ENCODE assay signal across 32 cellular contexts in genomic region chr6:84675651-84676050, GRCh38.
"Had no signal": no experiment of that assay in that cellular context is flagged by ENCODE, and none has a peak within 500 bp of the region (broad histone marks: within the 10 kb centered on the region; RNA-seq: fewer than 3 reads in every experiment).

No MANE protein-coding gene starts in this region.

- H3K4me3 ChIP-seq: adrenal gland, body of pancreas, breast epithelium had no signal

- H3K9me3 ChIP-seq: adrenal gland, body of pancreas, breast epithelium had no signal

- H3K4me1 ChIP-seq: adrenal gland, body of pancreas, breast epithelium had no signal

- DNase-seq: activated B cell treated with CpG ODN at 0.5 μM for 24 hours; activated CD4-positive, alpha-beta memory T cell treated with anti-CD3 and anti-CD28 coated beads for 36 hours; activated CD4-positive, alpha-beta T cell treated with anti-CD3 and anti-CD28 coated beads for 4 hours; activated CD4-positive, alpha-beta T cell treated with anti-CD3 and anti-CD28 coated beads, Interleukin-2, amount 10 ng/mL, durations not matched to agents 24 days and 14 days; activated CD4-positive, alpha-beta T cell treated with anti-CD3 and anti-CD28 coated beads, Interleukin-2, amount 50 U/mL, for 1 hour; activated CD4-positive, alpha-beta T cell treated with anti-CD3 and anti-CD28 coated beads, Interleukin-2, amount 50 U/mL, for 4 hours; activated CD4-positive, CD25-positive, alpha-beta regulatory T cell treated with anti-CD3 and anti-CD28 coated beads, Interleukin-2, amount 50 U/mL, for 72 hours; activated CD8-positive, alpha-beta memory T cell treated with anti-CD3 and anti-CD28 coated beads, Interleukin-2, amount 50 U/mL, for 4 hours; activated CD8-positive, alpha-beta T cell treated with anti-CD3 and anti-CD28 coated beads for 36 hours; activated effector memory CD4-positive, alpha-beta T cell treated with anti-CD3 and anti-CD28 coated beads, Interleukin-2, amount 50 U/mL, for 16 hours; activated gamma-delta T cell treated with Interleukin-2 at 50 U/mL for 16 hours; activated naive CD4-positive, alpha-beta T cell; activated naive CD4-positive, alpha-beta T cell treated with anti-CD3 and anti-CD28 coated beads for 36 hours; activated naive CD4-positive, alpha-beta T cell treated with anti-CD3 and anti-CD28 coated beads, Interleukin-2, amount 50 U/mL, for 16 hours; activated naive CD8-positive, alpha-beta T cell treated with anti-CD3 and anti-CD28 coated beads for 36 hours; activated T-cell treated with anti-CD3 and anti-CD28 coated beads for 4 hours; activated T-cell treated with anti-CD3 and anti-CD28 coated beads, Interleukin-2, amount 50 U/mL, for 1 hour; activated T-cell treated with anti-CD3 and anti-CD28 coated beads, Interleukin-2, amount 50 U/mL, for 4 hours; activated T-cell treated with anti-CD3 and anti-CD28 coated beads, Interleukin-2, amount 50 U/mL, for 72 hours; adrenal gland; amniotic stem cell; aorta; body of pancreas; brain microvascular endothelial cell; central memory CD4-positive, alpha-beta T cell; T-helper 1 cell; T-helper 2 cell; T-helper 9 cell had no signal

- H3K27me3 ChIP-seq: adrenal gland, body of pancreas, brain microvascular endothelial cell, breast epithelium had no signal

- ATAC-seq: activated CD8-positive, alpha-beta T cell treated with anti-CD3 and anti-CD28 coated beads for 36 hours; activated naive CD4-positive, alpha-beta T cell treated with anti-CD3 and anti-CD28 coated beads, Interleukin-2, amount 50 U/mL, for 72 hours; activated T-cell treated with anti-CD3 and anti-CD28 coated beads, Interleukin-2, amount 50 U/mL, for 4 hours; activated T-cell treated with anti-CD3 and anti-CD28 coated beads, Interleukin-2, amount 50 U/mL, for 72 hours; activated T-helper 17 cell treated with anti-CD3 and anti-CD28 coated beads, Interleukin-2, amount 50 U/mL, for 72 hours; body of pancreas had no signal

- H3K27ac ChIP-seq: adrenal gland, body of pancreas, brain microvascular endothelial cell, breast epithelium, VCaP had no signal

- H3K36me3 ChIP-seq: adrenal gland, brain microvascular endothelial cell, breast epithelium had no signal
